In the genomic region with DNA sequence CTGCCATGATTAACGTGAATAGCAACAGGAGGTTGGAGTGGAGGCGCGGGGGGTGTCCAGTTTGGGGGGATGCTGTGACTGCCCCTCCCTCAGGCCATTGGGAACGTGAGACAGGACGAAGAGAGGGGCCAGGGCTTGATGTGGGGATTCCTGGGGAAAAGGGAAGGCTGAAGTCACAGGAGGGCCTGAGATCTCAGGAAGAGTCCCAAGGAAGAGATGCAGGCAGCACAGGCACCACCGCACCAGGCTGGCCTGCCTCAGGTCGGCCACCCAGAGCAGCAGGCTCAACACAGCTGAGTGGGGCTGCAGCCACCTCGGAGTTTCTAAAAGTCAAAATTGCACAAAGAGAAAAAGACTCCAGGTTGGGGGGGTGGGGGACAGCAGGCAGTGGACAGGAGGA, we compare ENCODE assay signal across 30 cellular contexts.
"Had no signal": no experiment of that assay in that cellular context is flagged by ENCODE, and none has a peak within 500 bp of the region (broad histone marks: within the 10 kb centered on the region; RNA-seq: fewer than 3 reads in every experiment).

No MANE protein-coding gene starts in this region.

- H3K9me3 ChIP-seq: ascending aorta had no signal

- H3K27me3 ChIP-seq: ascending aorta, cardiac muscle cell had no signal

- DNase-seq: activated B cell treated with CpG ODN at 0.5 μM for 24 hours; activated CD4-positive, alpha-beta memory T cell treated with anti-CD3 and anti-CD28 coated beads for 36 hours; activated CD4-positive, alpha-beta T cell treated with anti-CD3 and anti-CD28 coated beads for 4 hours; activated CD4-positive, alpha-beta T cell treated with anti-CD3 and anti-CD28 coated beads, Interleukin-2, amount 10 ng/mL, durations not matched to agents 24 days and 14 days; activated CD4-positive, alpha-beta T cell treated with anti-CD3 and anti-CD28 coated beads, Interleukin-2, amount 50 U/mL, for 1 hour; activated CD4-positive, alpha-beta T cell treated with anti-CD3 and anti-CD28 coated beads, Interleukin-2, amount 50 U/mL, for 4 hours; activated CD4-positive, CD25-positive, alpha-beta regulatory T cell treated with anti-CD3 and anti-CD28 coated beads, Interleukin-2, amount 50 U/mL, for 72 hours; activated CD8-positive, alpha-beta memory T cell treated with anti-CD3 and anti-CD28 coated beads for 24 hours; activated CD8-positive, alpha-beta memory T cell treated with anti-CD3 and anti-CD28 coated beads, Interleukin-2, amount 10 ng/mL, durations not matched to agents 7 days and 5 days; activated CD8-positive, alpha-beta memory T cell treated with anti-CD3 and anti-CD28 coated beads, Interleukin-2, amount 50 U/mL, for 48 hours; activated effector memory CD4-positive, alpha-beta T cell treated with Interleukin-2 at 50 U/mL for 16 hours; activated gamma-delta T cell; activated naive CD4-positive, alpha-beta T cell treated with anti-CD3 and anti-CD28 coated beads, Interleukin-2, amount 10 ng/mL, durations not matched to agents 7 days and 5 days; activated naive CD4-positive, alpha-beta T cell treated with Interleukin-2 at 50 U/mL for 16 hours; activated naive CD8-positive, alpha-beta T cell treated with anti-CD3 and anti-CD28 coated beads, Interleukin-2, amount 10 ng/mL, durations not matched to agents 7 days and 5 days; activated naive CD8-positive, alpha-beta T cell treated with anti-CD3 and anti-CD28 coated beads, Interleukin-2, amount 50 U/mL, for 24 hours; activated T-cell treated with anti-CD3 and anti-CD28 coated beads, Interleukin-2, amount 50 U/mL, for 24 hours; activated T-cell treated with anti-CD3 and anti-CD28 coated beads, Interleukin-2, amount 50 U/mL, for 48 hours; amygdala; anterior cingulate cortex; caudate nucleus; T-cell; T-helper 17 cell had no signal

- H3K27ac ChIP-seq: ascending aorta, cardiac muscle cell, VCaP had no signal

- H3K9me3 Mint-ChIP-seq: activated B cell treated with CpG ODN at 0.5 μM for 24 hours; activated CD4-positive, alpha-beta memory T cell treated with anti-CD3 and anti-CD28 coated beads for 36 hours; activated CD4-positive, alpha-beta T cell treated with anti-CD3 and anti-CD28 coated beads, Interleukin-2, amount 10 ng/mL, durations not matched to agents 24 days and 14 days; activated naive CD4-positive, alpha-beta T cell treated with anti-CD3 and anti-CD28 coated beads, Interleukin-2, amount 10 ng/mL, durations not matched to agents 7 days and 5 days; activated naive CD4-positive, alpha-beta T cell treated with anti-CD3 and anti-CD28 coated beads, Interleukin-2, amount 50 U/mL, for 24 hours; activated naive CD8-positive, alpha-beta T cell treated with anti-CD3 and anti-CD28 coated beads, Interleukin-2, amount 10 ng/mL, durations not matched to agents 7 days and 5 days; activated naive CD8-positive, alpha-beta T cell treated with anti-CD3 and anti-CD28 coated beads, Interleukin-2, amount 50 U/mL, for 24 hours; activated T-cell treated with anti-CD3 and anti-CD28 coated beads, Interleukin-2, amount 50 U/mL, for 24 hours; activated T-helper 2 cell treated with anti-CD3 and anti-CD28 coated beads, Interferon-gamma antibody, Interleukin-2, Interleukin-4, amounts not matched to agents 10 μg/mL and 5 μg/mL and 100 μg/mL, durations not matched to agents 14 hours and 24 hours and 36 hours; brain; T-cell had no signal

- H3K4me3 ChIP-seq: ascending aorta, cardiac muscle cell had no signal

- ATAC-seq: activated CD8-positive, alpha-beta memory T cell treated with anti-CD3 and anti-CD28 coated beads, Interleukin-2, amount 10 ng/mL, durations not matched to agents 7 days and 5 days; activated naive CD8-positive, alpha-beta T cell treated with anti-CD3 and anti-CD28 coated beads, Interleukin-2, amount 50 U/mL, for 24 hours; T-cell; T-helper 17 cell had no signal

- H3K27ac Mint-ChIP-seq: activated B cell treated with CpG ODN at 0.5 μM for 24 hours; activated CD4-positive, alpha-beta memory T cell treated with anti-CD3 and anti-CD28 coated beads for 36 hours; activated CD4-positive, alpha-beta T cell treated with anti-CD3 and anti-CD28 coated beads, Interleukin-2, amount 10 ng/mL, durations not matched to agents 24 days and 14 days; activated CD8-positive, alpha-beta memory T cell treated with anti-CD3 and anti-CD28 coated beads, Interleukin-2, amount 10 ng/mL, durations not matched to agents 7 days and 5 days; activated naive CD4-positive, alpha-beta T cell treated with anti-CD3 and anti-CD28 coated beads, Interleukin-2, amount 10 ng/mL, durations not matched to agents 7 days and 5 days; activated naive CD8-positive, alpha-beta T cell; activated naive CD8-positive, alpha-beta T cell treated with anti-CD3 and anti-CD28 coated beads, Interleukin-2, amount 10 ng/mL, durations not matched to agents 7 days and 5 days; activated naive CD8-positive, alpha-beta T cell treated with anti-CD3 and anti-CD28 coated beads, Interleukin-2, amount 50 U/mL, for 24 hours; activated T-cell treated with anti-CD3 and anti-CD28 coated beads, Interleukin-2, amount 50 U/mL, for 24 hours; activated T-helper 2 cell treated with anti-CD3 and anti-CD28 coated beads, Interferon-gamma antibody, Interleukin-2, Interleukin-4, amounts not matched to agents 10 μg/mL and 5 μg/mL and 100 μg/mL, durations not matched to agents 14 hours and 24 hours and 36 hours; T-cell had no signal

- H3K36me3 Mint-ChIP-seq: activated CD4-positive, alpha-beta memory T cell treated with anti-CD3 and anti-CD28 coated beads for 36 hours; activated CD8-positive, alpha-beta memory T cell treated with anti-CD3 and anti-CD28 coated beads, Interleukin-2, amount 10 ng/mL, durations not matched to agents 7 days and 5 days; activated naive CD4-positive, alpha-beta T cell treated with anti-CD3 and anti-CD28 coated beads, Interleukin-2, amount 10 ng/mL, durations not matched to agents 7 days and 5 days; activated naive CD4-positive, alpha-beta T cell treated with anti-CD3 and anti-CD28 coated beads, Interleukin-2, amount 50 U/mL, for 24 hours; activated naive CD8-positive, alpha-beta T cell; activated naive CD8-positive, alpha-beta T cell treated with anti-CD3 and anti-CD28 coated beads, Interleukin-2, amount 10 ng/mL, durations not matched to agents 7 days and 5 days; T-cell had no signal

- H3K4me1 Mint-ChIP-seq: activated CD4-positive, alpha-beta T cell treated with anti-CD3 and anti-CD28 coated beads, Interleukin-2, amount 10 ng/mL, durations not matched to agents 24 days and 14 days had no signal

- H3K4me3 Mint-ChIP-seq: activated B cell treated with CpG ODN at 0.5 μM for 24 hours; activated CD4-positive, alpha-beta memory T cell treated with anti-CD3 and anti-CD28 coated beads for 36 hours; activated CD4-positive, alpha-beta T cell treated with anti-CD3 and anti-CD28 coated beads, Interleukin-2, amount 10 ng/mL, durations not matched to agents 24 days and 14 days; activated CD8-positive, alpha-beta memory T cell treated with anti-CD3 and anti-CD28 coated beads, Interleukin-2, amount 10 ng/mL, durations not matched to agents 7 days and 5 days; activated naive CD4-positive, alpha-beta T cell treated with anti-CD3 and anti-CD28 coated beads, Interleukin-2, amount 10 ng/mL, durations not matched to agents 7 days and 5 days; activated naive CD4-positive, alpha-beta T cell treated with anti-CD3 and anti-CD28 coated beads, Interleukin-2, amount 50 U/mL, for 24 hours; activated naive CD8-positive, alpha-beta T cell; activated naive CD8-positive, alpha-beta T cell treated with anti-CD3 and anti-CD28 coated beads, Interleukin-2, amount 10 ng/mL, durations not matched to agents 7 days and 5 days; activated naive CD8-positive, alpha-beta T cell treated with anti-CD3 and anti-CD28 coated beads, Interleukin-2, amount 50 U/mL, for 24 hours; activated T-cell treated with anti-CD3 and anti-CD28 coated beads, Interleukin-2, amount 50 U/mL, for 24 hours; brain; T-cell; T-helper 17 cell had no signal

- H3K27me3 Mint-ChIP-seq: activated naive CD4-positive, alpha-beta T cell treated with anti-CD3 and anti-CD28 coated beads, Interleukin-2, amount 50 U/mL, for 24 hours had no signal

- H3K36me3 ChIP-seq: ascending aorta, cardiac muscle cell had no signal
